ENCODE assay signal across 1 cellular context in the genomic region with DNA sequence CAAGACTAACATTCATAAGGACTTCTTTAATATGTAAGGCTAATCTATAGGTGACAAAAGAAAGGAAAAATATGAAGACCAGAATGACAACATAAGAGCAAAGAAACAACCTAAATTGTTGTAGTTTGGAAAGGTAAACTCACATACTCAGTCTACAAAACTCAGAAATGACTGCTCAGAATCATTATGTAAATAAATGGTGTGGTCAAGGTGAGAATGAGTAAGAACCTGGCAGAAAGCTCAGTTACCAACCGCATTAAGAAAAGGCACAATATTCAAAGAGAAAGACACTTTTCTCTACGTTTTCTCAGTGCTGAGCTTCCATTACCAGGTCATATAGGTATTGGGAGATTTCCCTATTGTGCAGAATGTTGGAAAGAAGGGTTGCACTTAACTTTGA.
TF ChIP-seq lines count a peak whose summit lies in the region.

No MANE protein-coding gene starts in this region.

TF ChIP-seq in GM12878, 131 proteins besides CTCF, POLR2A, EP300 and RAD21 (continued from another document):
- TF ChIP-seq, protein P1, sequence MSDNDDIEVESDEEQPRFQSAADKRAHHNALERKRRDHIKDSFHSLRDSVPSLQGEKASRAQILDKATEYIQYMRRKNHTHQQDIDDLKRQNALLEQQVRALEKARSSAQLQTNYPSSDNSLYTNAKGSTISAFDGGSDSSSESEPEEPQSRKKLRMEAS (IDR thresholded peaks at IDR 0.05; ENCODE audit: low read depth, low read length): no peak
- peak; percentile 54; the same call in 1 of the 2 replicates for TF ChIP-seq JUNB (IDR thresholded peaks at IDR 0.05)
- TF ChIP-seq, protein P2, sequence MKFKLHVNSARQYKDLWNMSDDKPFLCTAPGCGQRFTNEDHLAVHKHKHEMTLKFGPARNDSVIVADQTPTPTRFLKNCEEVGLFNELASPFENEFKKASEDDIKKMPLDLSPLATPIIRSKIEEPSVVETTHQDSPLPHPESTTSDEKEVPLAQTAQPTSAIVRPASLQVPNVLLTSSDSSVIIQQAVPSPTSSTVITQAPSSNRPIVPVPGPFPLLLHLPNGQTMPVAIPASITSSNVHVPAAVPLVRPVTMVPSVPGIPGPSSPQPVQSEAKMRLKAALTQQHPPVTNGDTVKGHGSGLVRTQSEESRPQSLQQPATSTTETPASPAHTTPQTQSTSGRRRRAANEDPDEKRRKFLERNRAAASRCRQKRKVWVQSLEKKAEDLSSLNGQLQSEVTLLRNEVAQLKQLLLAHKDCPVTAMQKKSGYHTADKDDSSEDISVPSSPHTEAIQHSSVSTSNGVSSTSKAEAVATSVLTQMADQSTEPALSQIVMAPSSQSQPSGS (IDR thresholded peaks at IDR 0.05; ENCODE audit: low read length): peak; percentile 16; the same call in 1 of the 2 replicates
- 0 out of 2 replicates have a peak, but pooled peaks have one; percentile 15 for TF ChIP-seq IRF4 (IDR thresholded peaks at IDR 0.05; ENCODE audit: low read depth, low read length)
- TF ChIP-seq RUNX3 (IDR thresholded peaks at IDR 0.05; ENCODE audit: low read length): peak; percentile 84
- no peak for TF ChIP-seq EGR1 (IDR thresholded peaks at IDR 0.05; ENCODE audit: borderline replicate concordance in 1 of 2, low read depth in 2 of 2, low read length in 2 of 2)
- no peak for TF ChIP-seq POLR2AphosphoS5 (IDR thresholded peaks at IDR 0.05; ENCODE audit: low read length)
- TF ChIP-seq ATF7 (IDR thresholded peaks at IDR 0.05; ENCODE audit: low read depth): peak; percentile 47
TF ChIP-seq in GM12878: peak in this region for 8.
